15 cellular contexts compared by ENCODE assay signal in the genomic region with DNA sequence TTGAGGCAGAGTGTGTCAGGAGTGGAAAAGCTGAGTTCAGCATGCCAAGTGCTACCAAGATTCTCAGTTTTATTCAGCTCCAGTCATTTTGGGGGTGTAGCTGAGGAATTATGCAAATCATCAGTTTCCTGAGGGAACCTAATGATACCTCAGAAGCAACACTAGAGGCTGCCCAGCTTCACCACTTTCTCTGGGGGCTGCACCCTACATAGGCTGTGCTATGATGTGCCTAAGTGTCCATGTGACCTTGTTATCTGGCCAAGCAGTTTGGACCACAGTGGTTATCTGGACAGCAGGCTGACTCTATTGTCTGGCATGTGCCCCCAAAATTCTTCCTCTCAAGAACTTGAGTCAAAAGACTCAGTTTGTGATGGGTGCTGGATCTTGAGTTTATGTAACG.
DNase-seq lines count a peak whose midpoint lies in the region; ATAC-seq, FAIRE-seq and TF ChIP-seq lines count a peak whose summit lies in the region.
"Had no signal": no experiment of that assay in that cellular context is flagged by ENCODE, and none has a peak within 500 bp of the region (broad histone marks: within the 10 kb centered on the region; RNA-seq: fewer than 3 reads in every experiment).

No MANE protein-coding gene starts in this region.

- no peaks in the 10 kb centered on the region for H3K27me3 ChIP-seq in CD8-positive, alpha-beta memory T cell (ENCODE audit: insufficient read depth, low read length, poor library complexity, severe bottlenecking)
- H3K27me3 ChIP-seq in testis = no peaks in the 10 kb centered on the region

- no peak for TF ChIP-seq POLR2A in testis (IDR thresholded peaks at IDR 0.05)

- no peak for TF ChIP-seq CTCF in testis (IDR thresholded peaks at IDR 0.05)

- WGBS in testis, 2 donors = 59 to 63% methylated on average over 1 of the region's 1 CpG

- H3K4me3 ChIP-seq in CD8-positive, alpha-beta memory T cell (ENCODE audit: low read length) = no peak overlapping the region
- no peak overlapping the region for H3K4me3 ChIP-seq in testis

- H3K9me3 Mint-ChIP-seq in CD8-positive, alpha-beta memory T cell = peaks cover 0 to 4% (median 0%) of the 10 kb centered on the region in 5 donors

- no peaks in the 10 kb centered on the region for H3K36me3 Mint-ChIP-seq in CD8-positive, alpha-beta memory T cell

- POLR2A ChIA-PET in CD8-positive, alpha-beta memory T cell (lab: Charles Lee) = no interaction called here

- no peak overlapping the region for H3K27ac ChIP-seq in CD8-positive, alpha-beta memory T cell (ENCODE audit: low read depth, low read length)
- no peak overlapping the region for H3K27ac ChIP-seq in testis

- intact Hi-C loops in testis (cut with DNase I; ENCODE audit: low total_unique reads) = no loop called here

- H3K4me1 ChIP-seq in CD8-positive, alpha-beta memory T cell (ENCODE audit: insufficient read depth, low read length) = no peaks in the 10 kb centered on the region
- no peaks in the 10 kb centered on the region for H3K4me1 ChIP-seq in testis

- H3K36me3 ChIP-seq in CD8-positive, alpha-beta memory T cell (ENCODE audit: insufficient read depth, low read length) = no peaks in the 10 kb centered on the region
- no peaks in the 10 kb centered on the region for H3K36me3 ChIP-seq in testis (ENCODE audit: low read depth, missing control alignments)

- CTCF ChIA-PET in CD8-positive, alpha-beta memory T cell (lab: Charles Lee) = no interaction called here

- no peaks in the 10 kb centered on the region for H3K4me1 Mint-ChIP-seq in CD8-positive, alpha-beta memory T cell

- H3K9me3 ChIP-seq in CD8-positive, alpha-beta memory T cell (ENCODE audit: low read length) = no peaks in the 10 kb centered on the region
- no peaks in the 10 kb centered on the region for H3K9me3 ChIP-seq in testis

- H3K27me3 Mint-ChIP-seq in CD8-positive, alpha-beta memory T cell = peaks cover 0 to 1% of the 10 kb centered on the region in 2 donors

- H3K4me3 Mint-ChIP-seq in CD8-positive, alpha-beta memory T cell = no peak overlapping the region

- peak; percentile 80 for FAIRE-seq in GM18507 (lab: Jason Lieb, UNC)
- FAIRE-seq: colon had no signal

- ATAC-seq in GM19452 (IDR thresholded peaks at IDR 0.05; ENCODE audit: unreplicated experiment) = peak; percentile 62
- ATAC-seq in HG02759 (IDR thresholded peaks at IDR 0.05; ENCODE audit: unreplicated experiment) = peak; percentile 81
- peak; percentile 95 for ATAC-seq in HG03442 (IDR thresholded peaks at IDR 0.05; ENCODE audit: unreplicated experiment)
- ATAC-seq: Right ventricle myocardium inferior had no signal

- DNase-seq in GM18507 (ENCODE audit: extremely low spot score, insufficient read length, low read depth) = no peak
- no peak for DNase-seq in AG20443 (ENCODE audit: low spot score)
- DNase-seq in CD8-positive, alpha-beta memory T cell = no peak
- DNase-seq in NOMO-1 treated with DMSO at 0.1 percent for 48 hours (lab: John Stamatoyannopoulos, UW; ENCODE audit: unreplicated experiment) = no peak
- no peak for DNase-seq in testis
- DNase-seq: activated CD8-positive, alpha-beta memory T cell treated with anti-CD3 and anti-CD28 coated beads for 24 hours; IMR-90; midbrain; NCI-H1436; NCI-H526 treated with DMSO at 0.1 percent for 48 hours had no signal

- H3K27ac Mint-ChIP-seq in CD8-positive, alpha-beta memory T cell = no peak overlapping the region
